In genomic region chr13:48640767-48641166, GRCh38 we compare ENCODE assay signal across 34 cellular contexts. TPM values are rescaled to one million over a fixed set of nuclear protein-coding genes. Genes with fewer than 3 reads are reported as not detected.
"Had no signal": no experiment of that assay in that cellular context is flagged by ENCODE, and none has a peak within 500 bp of the region (broad histone marks: within the 10 kb centered on the region; RNA-seq: fewer than 3 reads in every experiment).

No MANE protein-coding gene starts in this region.

- H3K36me3 ChIP-seq: adrenal gland, esophagus squamous epithelium, gastroesophageal sphincter, heart right ventricle had no signal

- H3K9me3 ChIP-seq: body of pancreas had no signal

- DNase-seq: activated CD4-positive, alpha-beta memory T cell treated with anti-CD3 and anti-CD28 coated beads, Interleukin-2, amount 10 ng/mL, durations not matched to agents 7 days and 5 days; activated CD4-positive, alpha-beta T cell treated with anti-CD3 and anti-CD28 coated beads for 1 hour; activated CD4-positive, alpha-beta T cell treated with anti-CD3 and anti-CD28 coated beads for 4 hours; activated CD4-positive, alpha-beta T cell treated with anti-CD3 and anti-CD28 coated beads, Interleukin-2, amount 10 ng/mL, durations not matched to agents 7 days and 5 days; activated CD4-positive, alpha-beta T cell treated with anti-CD3 and anti-CD28 coated beads, Interleukin-2, amount 50 U/mL, for 4 hours; activated CD8-positive, alpha-beta memory T cell treated with anti-CD3 and anti-CD28 coated beads, Interleukin-2, amount 50 U/mL, for 48 hours; activated effector memory CD4-positive, alpha-beta T cell treated with Interleukin-2 at 50 U/mL for 16 hours; activated naive CD4-positive, alpha-beta T cell treated with anti-CD3 and anti-CD28 coated beads for 36 hours; activated naive CD8-positive, alpha-beta T cell treated with anti-CD3 and anti-CD28 coated beads for 36 hours; activated naive CD8-positive, alpha-beta T cell treated with anti-CD3 and anti-CD28 coated beads, Interleukin-2, amount 50 U/mL, for 24 hours; activated T-cell treated with anti-CD3 and anti-CD28 coated beads for 4 hours; activated T-cell treated with anti-CD3 and anti-CD28 coated beads, Interleukin-2, amount 50 U/mL, for 24 hours; activated T-cell treated with anti-CD3 and anti-CD28 coated beads, Interleukin-2, amount 50 U/mL, for 72 hours; adrenal gland; amygdala; aorta; body of pancreas; cortex of kidney; dermis blood vessel endothelial cell; effector CD4-positive, alpha-beta T cell; effector memory CD8-positive, alpha-beta T cell; esophagus squamous epithelium; foreskin melanocyte; heart right ventricle; T-helper 1 cell; T-helper 2 cell had no signal

- ATAC-seq: activated naive CD8-positive, alpha-beta T cell treated with anti-CD3 and anti-CD28 coated beads, Interleukin-2, amount 50 U/mL, for 24 hours; activated T-cell treated with anti-CD3 and anti-CD28 coated beads, Interleukin-2, amount 50 U/mL, for 72 hours; body of pancreas; effector memory CD8-positive, alpha-beta T cell; gastroesophageal sphincter; heart right ventricle had no signal

- H3K27me3 ChIP-seq: adrenal gland, body of pancreas, esophagus squamous epithelium, gastroesophageal sphincter, heart right ventricle had no signal

- H3K27ac Mint-ChIP-seq: activated CD4-positive, alpha-beta memory T cell treated with anti-CD3 and anti-CD28 coated beads, Interleukin-2, amount 10 ng/mL, durations not matched to agents 7 days and 5 days; activated CD4-positive, alpha-beta T cell treated with anti-CD3 and anti-CD28 coated beads, Interleukin-2, amount 10 ng/mL, durations not matched to agents 7 days and 5 days; activated naive CD4-positive, alpha-beta T cell treated with anti-CD3 and anti-CD28 coated beads for 36 hours; activated naive CD4-positive, alpha-beta T cell treated with anti-CD3 and anti-CD28 coated beads, Interleukin-2, amount 50 U/mL, for 24 hours; activated naive CD8-positive, alpha-beta T cell treated with anti-CD3 and anti-CD28 coated beads for 36 hours; activated naive CD8-positive, alpha-beta T cell treated with anti-CD3 and anti-CD28 coated beads, Interleukin-2, amount 50 U/mL, for 24 hours; activated T-cell treated with anti-CD3 and anti-CD28 coated beads, Interleukin-2, amount 50 U/mL, for 24 hours; activated T-cell treated with anti-CD3 and anti-CD28 coated beads, Interleukin-2, amount 50 U/mL, for 72 hours; WTC11 had no signal

- H3K36me3 Mint-ChIP-seq: activated naive CD8-positive, alpha-beta T cell treated with anti-CD3 and anti-CD28 coated beads for 36 hours had no signal

- H3K27ac ChIP-seq: adrenal gland, body of pancreas, epithelial cell of prostate, esophagus squamous epithelium, gastroesophageal sphincter, heart right ventricle, VCaP had no signal

- H3K4me3 Mint-ChIP-seq: activated CD4-positive, alpha-beta memory T cell treated with anti-CD3 and anti-CD28 coated beads, Interleukin-2, amount 10 ng/mL, durations not matched to agents 7 days and 5 days; activated CD4-positive, alpha-beta T cell treated with anti-CD3 and anti-CD28 coated beads, Interleukin-2, amount 10 ng/mL, durations not matched to agents 7 days and 5 days; activated naive CD4-positive, alpha-beta T cell treated with anti-CD3 and anti-CD28 coated beads for 36 hours; activated naive CD4-positive, alpha-beta T cell treated with anti-CD3 and anti-CD28 coated beads, Interleukin-2, amount 50 U/mL, for 24 hours; activated naive CD8-positive, alpha-beta T cell treated with anti-CD3 and anti-CD28 coated beads for 36 hours; activated naive CD8-positive, alpha-beta T cell treated with anti-CD3 and anti-CD28 coated beads, Interleukin-2, amount 50 U/mL, for 24 hours; activated T-cell treated with anti-CD3 and anti-CD28 coated beads, Interleukin-2, amount 50 U/mL, for 24 hours; activated T-cell treated with anti-CD3 and anti-CD28 coated beads, Interleukin-2, amount 50 U/mL, for 72 hours; effector memory CD8-positive, alpha-beta T cell; WTC11 had no signal

- H3K4me3 ChIP-seq: adrenal gland, body of pancreas, esophagus squamous epithelium, gastroesophageal sphincter, heart right ventricle had no signal

- H3K4me1 Mint-ChIP-seq: activated CD4-positive, alpha-beta memory T cell treated with anti-CD3 and anti-CD28 coated beads, Interleukin-2, amount 10 ng/mL, durations not matched to agents 7 days and 5 days; activated CD4-positive, alpha-beta T cell treated with anti-CD3 and anti-CD28 coated beads, Interleukin-2, amount 10 ng/mL, durations not matched to agents 7 days and 5 days; activated naive CD4-positive, alpha-beta T cell treated with anti-CD3 and anti-CD28 coated beads, Interleukin-2, amount 50 U/mL, for 24 hours; activated naive CD8-positive, alpha-beta T cell treated with anti-CD3 and anti-CD28 coated beads for 36 hours; activated naive CD8-positive, alpha-beta T cell treated with anti-CD3 and anti-CD28 coated beads, Interleukin-2, amount 50 U/mL, for 24 hours had no signal

- H3K27me3 Mint-ChIP-seq: activated naive CD4-positive, alpha-beta T cell treated with anti-CD3 and anti-CD28 coated beads, Interleukin-2, amount 50 U/mL, for 24 hours; activated naive CD8-positive, alpha-beta T cell treated with anti-CD3 and anti-CD28 coated beads for 36 hours had no signal

- H3K4me1 ChIP-seq: adrenal gland, body of pancreas, esophagus squamous epithelium, gastroesophageal sphincter, heart right ventricle had no signal

RNA-seq across cellular contexts. Expression of gene CYSLTR2, which starts 13.0 kb away (rescaled TPM):
- total RNA-seq: chondrocyte, dermis blood vessel endothelial cell, fibroblast of lung, fibroblast of villous mesenchyme, WTC11 had no signal
